In the genomic region with DNA sequence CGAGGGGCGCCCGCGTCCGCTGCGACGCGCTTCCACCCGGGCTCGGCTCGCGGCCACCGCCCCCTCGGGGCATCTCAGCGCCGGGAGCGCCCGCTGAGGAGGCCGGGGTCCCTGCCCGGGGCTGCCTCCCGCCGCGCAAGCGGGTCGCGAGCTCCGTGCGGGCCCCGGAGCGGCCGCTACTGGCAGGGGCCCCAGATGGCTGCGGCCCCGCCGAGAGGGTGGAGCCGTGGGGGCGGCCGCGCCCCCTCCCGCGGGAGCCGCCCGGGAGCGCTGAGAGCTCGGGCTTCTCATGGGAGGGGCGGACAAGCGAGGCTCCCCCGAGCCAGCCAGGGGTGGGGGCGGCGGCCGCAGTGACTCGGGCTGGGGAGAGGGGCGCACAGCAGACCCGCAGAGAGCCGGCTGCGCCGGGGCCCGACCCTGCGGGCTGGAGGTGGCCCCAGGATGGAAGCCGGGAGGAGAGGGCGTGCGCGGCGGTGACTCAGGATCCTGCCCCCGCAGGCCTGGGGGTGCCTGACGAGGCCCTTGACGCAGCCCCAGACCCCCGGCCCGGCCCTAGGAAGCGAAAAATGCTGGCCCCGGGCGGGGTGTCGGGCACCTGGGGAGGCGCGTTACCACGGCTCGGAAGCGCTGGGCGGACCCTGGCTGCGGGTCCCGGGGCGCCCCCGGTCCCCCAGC, we compare ENCODE assay signal across 8 cellular contexts. TPM values are rescaled to one million over a fixed set of nuclear protein-coding genes. Genes with fewer than 3 reads are reported as not detected.
DNase-seq lines count a peak whose midpoint lies in the region; ATAC-seq and TF ChIP-seq lines count a peak whose summit lies in the region.
"Had no signal": no experiment of that assay in that cellular context is flagged by ENCODE, and none has a peak within 500 bp of the region (broad histone marks: within the 10 kb centered on the region; RNA-seq: fewer than 3 reads in every experiment).

No MANE protein-coding gene starts in this region.

- ATAC-seq in RWPE2 (ENCODE audit: low read depth), result peak; percentile 45
- peak; percentile 23 for ATAC-seq in left lobe of liver
- peak; percentile 67 for ATAC-seq in stimulated activated memory B cell treated with anti-CD40 and anti-IgM and Interleukin-4, amounts not matched to agents 10 μg/mL and 1 μg/mL and 100 μg/mL, for 72 hours

- dilution Hi-C loops in mammary epithelial cell (cut with HindIII; ENCODE audit: low sequenced_read_pairs), result no loop called here

- intact Hi-C loops in mammary epithelial cell (cut with micrococcal nuclease), result loop anchor here (5.0 kb wide), 2 partner anchors 118 to 218 kb away; a partner anchor contains a TSS

- peak overlapping the region; percentile 94 for H3K4me3 ChIP-seq in RWPE2 (ENCODE audit: severe bottlenecking)
- H3K4me3 ChIP-seq in mammary epithelial cell (replicated peaks in 1 of 3; ENCODE audit: insufficient read depth in 1 of 3, low read depth in 2 of 3, low read length in 3 of 3), result peak overlapping the region; percentile 62 to 71 (median 65)

- no peaks in the 10 kb centered on the region for H3K9me3 Mint-ChIP-seq in HFFc6
- H3K9me3 Mint-ChIP-seq in stimulated activated memory B cell treated with anti-CD40 and anti-IgM and Interleukin-4, amounts not matched to agents 10 μg/mL and 1 μg/mL and 100 μg/mL, for 72 hours, result no peaks in the 10 kb centered on the region

- H3K9me3 ChIP-seq in RWPE2 (ENCODE audit: severe bottlenecking) (no peaks in the 10 kb centered on the region), mammary epithelial cell (replicated peaks; ENCODE audit: insufficient read depth, low read length) (no peaks in the 10 kb centered on the region)

- in situ Hi-C loops in GM13976 (cut with MboI; ENCODE audit: low sequenced_read_pairs, unreplicated experiment), result no loop called here
- in situ Hi-C loops in mammary epithelial cell (cut with MboI; ENCODE audit: low sequenced_read_pairs in 2 of 2), result loop anchor here in 1 of 2 donors (25.0 kb wide), 1 partner anchor 93 kb away; no protein-coding TSS in a partner anchor

- peak overlapping the region; percentile 90 for H2AFZ ChIP-seq in mammary epithelial cell (ENCODE audit: low read depth, low read length)

- no peak overlapping the region for H3K27ac Mint-ChIP-seq in HFFc6
- no peak overlapping the region for H3K27ac Mint-ChIP-seq in stimulated activated memory B cell treated with anti-CD40 and anti-IgM and Interleukin-4, amounts not matched to agents 10 μg/mL and 1 μg/mL and 100 μg/mL, for 72 hours
- H3K27ac Mint-ChIP-seq: activated naive CD8-positive, alpha-beta T cell had no signal

- H3K4me1 ChIP-seq in RWPE2 (ENCODE audit: insufficient read depth, poor library complexity, severe bottlenecking) (peaks cover 4% of the 10 kb centered on the region), mammary epithelial cell (ENCODE audit: insufficient read depth, low read length) (peaks cover 11% of the 10 kb centered on the region)

- peaks cover 38% of the 10 kb centered on the region for H3K4me1 Mint-ChIP-seq in HFFc6 (ENCODE audit: low read depth)
- H3K4me1 Mint-ChIP-seq in stimulated activated memory B cell treated with anti-CD40 and anti-IgM and Interleukin-4, amounts not matched to agents 10 μg/mL and 1 μg/mL and 100 μg/mL, for 72 hours, result peaks cover 25% of the 10 kb centered on the region

- DNase-seq in GM13976 (ENCODE audit: low spot score) (peak; percentile 77), HFFc6 (no peak), RWPE2 (ENCODE audit: low spot score) (peak; percentile 60), mammary epithelial cell (no peak), left lobe of liver (ENCODE audit: low spot score) (peak; percentile 58), inferior parietal cortex (ENCODE audit: extremely low spot score) (no peak)

- H3K27ac ChIP-seq in RWPE2 (ENCODE audit: poor library complexity, severe bottlenecking), result peak overlapping the region; percentile 31
- no peak overlapping the region for H3K27ac ChIP-seq in mammary epithelial cell (ENCODE audit: insufficient read depth, low read depth, low read length)

- BruUV-seq in mammary epithelial cell (replicated peaks; lab: Mats Ljungman, UMichigan), result no TSS peak

- peaks cover 21% of the 10 kb centered on the region for H3K79me2 ChIP-seq in mammary epithelial cell (ENCODE audit: insufficient read depth, low read length)

- peak overlapping the region; percentile 36; the same call in 1 of the 2 replicates for H3K4me3 Mint-ChIP-seq in HFFc6
- peak overlapping the region; percentile 21 for H3K4me3 Mint-ChIP-seq in stimulated activated memory B cell treated with anti-CD40 and anti-IgM and Interleukin-4, amounts not matched to agents 10 μg/mL and 1 μg/mL and 100 μg/mL, for 72 hours

- H3K36me3 ChIP-seq in RWPE2 (ENCODE audit: low read depth), result no peaks in the 10 kb centered on the region
- peaks cover 3% of the 10 kb centered on the region for H3K36me3 ChIP-seq in mammary epithelial cell (ENCODE audit: insufficient read depth, low read length)

- WGBS in mammary epithelial cell (ENCODE audit: low coverage, missing lambda C conversion rate), result 5% methylated on average over 28 of the region's 82 CpGs

- H3K9ac ChIP-seq in mammary epithelial cell (ENCODE audit: insufficient read depth, low read length), result peak overlapping the region; percentile 23

- peaks cover 2% of the 10 kb centered on the region; the same call in 1 of the 2 replicates for H3K27me3 Mint-ChIP-seq in HFFc6 (ENCODE audit: insufficient read depth)
- H3K27me3 Mint-ChIP-seq in stimulated activated memory B cell treated with anti-CD40 and anti-IgM and Interleukin-4, amounts not matched to agents 10 μg/mL and 1 μg/mL and 100 μg/mL, for 72 hours, result peaks cover 11% of the 10 kb centered on the region
- H3K27me3 Mint-ChIP-seq: activated naive CD8-positive, alpha-beta T cell had no signal

- no peaks in the 10 kb centered on the region for H4K20me1 ChIP-seq in mammary epithelial cell (ENCODE audit: insufficient read depth, low read length)

- CTCF ChIA-PET in mammary epithelial cell (lab: Charles Lee; ENCODE audit: low non-redundant PET), result no interaction called here

- H3K4me2 ChIP-seq in mammary epithelial cell (ENCODE audit: insufficient read depth, low read depth, low read length), result peak overlapping the region; percentile 92

- no peaks in the 10 kb centered on the region for H3K36me3 Mint-ChIP-seq in HFFc6 (ENCODE audit: low read depth)
- no peaks in the 10 kb centered on the region for H3K36me3 Mint-ChIP-seq in stimulated activated memory B cell treated with anti-CD40 and anti-IgM and Interleukin-4, amounts not matched to agents 10 μg/mL and 1 μg/mL and 100 μg/mL, for 72 hours
- H3K36me3 Mint-ChIP-seq: activated naive CD8-positive, alpha-beta T cell had no signal

- TF ChIP-seq CTCF in GM13976 (IDR thresholded peaks at IDR 0.05; ENCODE audit: borderline replicate concordance, control extremely low read depth, extremely low read depth, insufficient read depth, missing control alignments) (no peak), HFFc6 (IDR thresholded peaks at IDR 0.05) (no peak), RWPE2 (IDR thresholded peaks at IDR 0.05; ENCODE audit: poor library complexity, severe bottlenecking) (no peak), mammary epithelial cell (conservative IDR thresholded peaks at IDR 0.05 in 1 of 2, IDR thresholded peaks at IDR 0.05 in 1 of 2; ENCODE audit: extremely low read depth in 1 of 2, insufficient read depth in 1 of 2, low read depth in 1 of 2, low read length in 2 of 2) (no peak)

- H3K27me3 ChIP-seq in RWPE2 (ENCODE audit: insufficient read depth, poor library complexity, severe bottlenecking) (no peaks in the 10 kb centered on the region), mammary epithelial cell (ENCODE audit: insufficient read depth, low read length) (no peaks in the 10 kb centered on the region)

RNA-seq across cellular contexts. Expression of a gene that starts 0.6 kb away (rescaled TPM):
- 10 to 100 TPM; 18.4 to 21.0 (median 19.5) TPM for total RNA-seq in HFFc6 (2021; fragmentation: NEBNext Ultra II Directional; extraction: Animal tissue kit (Norgen Biotek cat#: 25700))
- total RNA-seq in mammary epithelial cell (10 to 100 TPM in 1 of 2 donors, 1 to 10 TPM in 1; 4.7 to 10.0 TPM), left lobe of liver (14.8 TPM)
- polyA plus RNA-seq in mammary epithelial cell, result 1.9 TPM
- 1.3 TPM for polyA minus RNA-seq in mammary epithelial cell

RNA-seq across cellular contexts. Expression of a gene that starts 44.1 kb away (rescaled TPM):
- total RNA-seq in HFFc6 (2021; fragmentation: NEBNext Ultra II Directional; extraction: Animal tissue kit (Norgen Biotek cat#: 25700)), result 10 to 100 TPM; 24.7 to 31.7 (median 29.5) TPM
- total RNA-seq in mammary epithelial cell (10 to 100 TPM; 19.2 to 24.4 TPM), left lobe of liver (3.4 TPM)
- 14.3 TPM for polyA plus RNA-seq in mammary epithelial cell
- 3.7 TPM for polyA minus RNA-seq in mammary epithelial cell

Comparison
In these comparisons a context has a peak if more than half of its experiments do, and no peak if none do; other contexts are left out.
1. DNase-seq: peak in GM13976 (single experiment), RWPE2 (single experiment) and left lobe of liver (single experiment); none in HFFc6 (single experiment), mammary epithelial cell (single experiment) and inferior parietal cortex (single experiment).
2. Peak in every context shown above with its lines, with median percentiles within 50 percentile points of each other: ATAC-seq.